Comparison of ENCODE assay signal across 28 cellular contexts in genomic region chr18:11343096-11343495, GRCh38.
"Had no signal": no experiment of that assay in that cellular context is flagged by ENCODE, and none has a peak within 500 bp of the region (broad histone marks: within the 10 kb centered on the region; RNA-seq: fewer than 3 reads in every experiment).

No MANE protein-coding gene starts in this region.

- H3K36me3 ChIP-seq: stomach, suprapubic skin, thoracic aorta, thyroid gland, tibial artery, tibial nerve, transverse colon, upper lobe of left lung, upper lobe of right lung, uterus, vagina had no signal

- H3K4me3 ChIP-seq: stomach, suprapubic skin, testis, thoracic aorta, thyroid gland, tibial artery, tibial nerve, transverse colon, upper lobe of left lung, upper lobe of right lung, uterus, vagina had no signal

- H3K27me3 Mint-ChIP-seq: stimulated activated memory B cell treated with anti-CD40 and anti-IgM and Interleukin-4, amounts not matched to agents 10 μg/mL and 1 μg/mL and 100 μg/mL, for 72 hours; stimulated activated naive B cell treated with anti-CD40 and anti-IgM and Interleukin-4, amounts not matched to agents 10 μg/mL and 1 μg/mL and 100 μg/mL, for 72 hours; stimulated activated naive CD8-positive, alpha-beta T cell treated with anti-CD3 and anti-CD28 coated beads, Interleukin-15, amount 100 ng/mL, for 72 hours; stimulated activated naive CD8-positive, alpha-beta T cell treated with anti-CD3 and anti-CD28 coated beads, Interleukin-15, Interleukin-2, amounts not matched to agents 100 ng/mL and 50 ng/mL, for 24 hours; type B pancreatic cell had no signal

- DNase-seq: stimulated activated CD4-positive, alpha-beta T cell treated with anti-CD3 and anti-CD28 coated beads, Interleukin-2, amount 100 ng/mL, for 48 hours; stimulated activated CD4-positive, alpha-beta T cell treated with anti-CD3 and anti-CD28 coated beads, Interleukin-4, amount 100 ng/mL, for 1 hour; stimulated activated CD4-positive, alpha-beta T cell treated with anti-CD3 and anti-CD28 coated beads, Interleukin-4, amount 100 ng/mL, for 24 hours; stimulated activated CD4-positive, alpha-beta T cell treated with anti-CD3 and anti-CD28 coated beads, Interleukin-4, amount 100 ng/mL, for 4 hours; stimulated activated CD8-positive, alpha-beta memory T cell treated with anti-CD3 and anti-CD28 coated beads, Interleukin-4, amount 100 ng/mL, for 48 hours; stimulated activated naive B cell treated with anti-CD40 and anti-IgM and Interleukin-4, amounts not matched to agents 10 μg/mL and 1 μg/mL and 100 μg/mL, for 72 hours; stimulated activated naive CD4-positive, alpha-beta T cell; stimulated activated naive CD4-positive, alpha-beta T cell treated with Interleukin-2 at 50 U/mL for 16 hours; stimulated activated naive CD8-positive, alpha-beta T cell treated with anti-CD3 and anti-CD28 coated beads, Interleukin-15, amount 100 ng/mL, for 72 hours; stimulated activated naive CD8-positive, alpha-beta T cell treated with anti-CD3 and anti-CD28 coated beads, Interleukin-15, Interleukin-2, amounts not matched to agents 100 U/mL and 50 U/mL, for 24 hours; stomach; substantia nigra; testis; thyroid gland; tibial artery; transverse colon; trophoblast cell; upper lobe of left lung; upper lobe of right lung; uterus had no signal

- H3K36me3 Mint-ChIP-seq: stimulated activated effector memory CD8-positive, alpha-beta T cell treated with anti-CD3 and anti-CD28 coated beads, Interleukin-12 subunit alpha, Interleukin-12 subunit beta, amount 100 ng/mL, for 72 hours; stimulated activated memory B cell treated with anti-CD40 and anti-IgM and Interleukin-4, amounts not matched to agents 10 μg/mL and 1 μg/mL and 100 μg/mL, for 72 hours had no signal

- H3K27ac ChIP-seq: stomach, suprapubic skin, testis, thoracic aorta, thyroid gland, tibial artery, tibial nerve, transverse colon, upper lobe of left lung, upper lobe of right lung, uterus, vagina had no signal

- H3K4me1 ChIP-seq: stomach, suprapubic skin, testis, thyroid gland, tibial artery, tibial nerve, transverse colon, upper lobe of left lung, upper lobe of right lung, uterus, vagina had no signal

- H3K27me3 ChIP-seq: stomach, suprapubic skin, testis, thyroid gland, tibial artery, tibial nerve, transverse colon, upper lobe of left lung, upper lobe of right lung, uterus, vagina had no signal

- H3K4me1 Mint-ChIP-seq: stimulated activated effector memory CD8-positive, alpha-beta T cell treated with anti-CD3 and anti-CD28 coated beads, Interleukin-12 subunit alpha, Interleukin-12 subunit beta, amount 100 ng/mL, for 72 hours; stimulated activated memory B cell treated with anti-CD40 and anti-IgM and Interleukin-4, amounts not matched to agents 10 μg/mL and 1 μg/mL and 100 μg/mL, for 72 hours; stimulated activated naive B cell treated with anti-CD40 and anti-IgM and Interleukin-4, amounts not matched to agents 10 μg/mL and 1 μg/mL and 100 μg/mL, for 72 hours; stimulated activated naive CD8-positive, alpha-beta T cell treated with anti-CD3 and anti-CD28 coated beads, Interleukin-15, amount 100 ng/mL, for 72 hours had no signal

- H3K27ac Mint-ChIP-seq: stimulated activated effector memory CD8-positive, alpha-beta T cell treated with anti-CD3 and anti-CD28 coated beads, Interleukin-12 subunit alpha, Interleukin-12 subunit beta, amount 100 ng/mL, for 72 hours; stimulated activated memory B cell treated with anti-CD40 and anti-IgM and Interleukin-4, amounts not matched to agents 10 μg/mL and 1 μg/mL and 100 μg/mL, for 72 hours; stimulated activated naive B cell treated with anti-CD40 and anti-IgM and Interleukin-4, amounts not matched to agents 10 μg/mL and 1 μg/mL and 100 μg/mL, for 72 hours; stimulated activated naive CD8-positive, alpha-beta T cell treated with anti-CD3 and anti-CD28 coated beads, Interleukin-15, Interleukin-2, amounts not matched to agents 100 ng/mL and 50 ng/mL, for 24 hours; type B pancreatic cell had no signal

- H3K4me3 Mint-ChIP-seq: stimulated activated effector memory CD8-positive, alpha-beta T cell treated with anti-CD3 and anti-CD28 coated beads, Interleukin-12 subunit alpha, Interleukin-12 subunit beta, amount 100 ng/mL, for 72 hours; stimulated activated memory B cell treated with anti-CD40 and anti-IgM and Interleukin-4, amounts not matched to agents 10 μg/mL and 1 μg/mL and 100 μg/mL, for 72 hours; stimulated activated naive B cell treated with anti-CD40 and anti-IgM and Interleukin-4, amounts not matched to agents 10 μg/mL and 1 μg/mL and 100 μg/mL, for 72 hours; stimulated activated naive CD8-positive, alpha-beta T cell treated with anti-CD3 and anti-CD28 coated beads, Interleukin-15, amount 100 ng/mL, for 72 hours; stimulated activated naive CD8-positive, alpha-beta T cell treated with anti-CD3 and anti-CD28 coated beads, Interleukin-15, Interleukin-2, amounts not matched to agents 100 ng/mL and 50 ng/mL, for 24 hours; type B pancreatic cell had no signal

- H3K9me3 ChIP-seq: testis, thyroid gland, uterus, vagina had no signal
